8 cellular contexts compared by ENCODE assay signal in the genomic region with DNA sequence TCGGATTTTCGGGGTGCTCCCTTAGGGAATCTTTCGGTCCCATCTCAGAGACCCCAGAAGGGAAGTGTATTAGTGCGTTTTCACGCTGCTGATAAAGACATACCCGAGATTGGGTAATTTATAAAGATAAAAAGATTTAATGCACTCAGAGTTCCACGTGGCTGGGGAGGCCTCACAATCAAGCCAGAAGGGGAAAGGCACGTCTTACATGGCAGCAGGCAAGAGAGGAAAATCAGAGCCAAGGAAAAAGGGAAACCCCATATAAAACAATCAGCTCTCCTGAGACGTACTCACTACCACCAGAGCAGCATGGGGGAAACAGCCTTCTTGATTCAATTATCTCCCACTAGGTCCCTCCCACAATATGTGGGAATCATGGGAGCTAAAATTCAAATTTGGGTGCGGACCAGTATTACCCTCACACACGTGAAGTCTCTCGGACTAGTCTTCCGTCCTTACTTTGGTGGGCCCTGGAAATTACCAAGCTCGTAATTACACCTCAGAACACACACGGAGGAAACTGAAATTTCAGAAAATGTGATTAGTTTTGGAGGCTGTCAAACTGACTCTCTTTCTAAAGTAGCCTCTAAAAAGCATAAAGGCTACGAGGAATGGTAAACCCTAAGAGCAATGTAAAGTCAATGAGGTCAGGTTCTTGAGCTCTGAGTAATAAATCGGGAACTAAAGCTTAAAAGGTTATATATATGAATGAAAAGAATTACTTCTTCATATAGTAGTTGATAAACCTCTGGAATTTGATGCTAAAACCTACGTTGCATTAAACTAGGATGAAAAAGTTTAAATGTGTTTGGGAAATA. TPM values are rescaled to one million over a fixed set of nuclear protein-coding genes. Genes with fewer than 3 reads are reported as not detected.
DNase-seq lines count a peak whose midpoint lies in the region; ATAC-seq and TF ChIP-seq lines count a peak whose summit lies in the region.

No MANE protein-coding gene starts in this region.

- peak overlapping the region; percentile 85 to 98 for H3K4me3 ChIP-seq in tibial artery

- peak overlapping the region; percentile 86 for H3K27ac ChIP-seq in 22Rv1
- peak overlapping the region; percentile 80 to 100 for H3K27ac ChIP-seq in tibial artery

- H3K36me3 ChIP-seq in tibial artery, result no peaks in the 10 kb centered on the region

- POLR2A ChIA-PET in activated B cell treated with CpG ODN at 0.5 μM for 24 hours (lab: Charles Lee), result interaction anchor here (0.6 to 3.9 kb wide), 16 partner anchors 9 to 531 kb away, joined by 3 to 31 read pairs (median 7); partner anchors contain the start of genes AP3S1, ATG12, CCDC112 and PGGT1B

- CTCF ChIA-PET in activated B cell treated with CpG ODN at 0.5 μM for 24 hours (lab: Charles Lee), result interaction anchor here (0.9 to 2.4 kb wide), 3 partner anchors 29 to 236 kb away, joined by 3 to 8 read pairs (median 4); no protein-coding TSS in a partner anchor

- DNase-seq in activated B cell treated with CpG ODN at 0.5 μM for 24 hours, result no peak
- no peak for DNase-seq in immature natural killer cell
- DNase-seq in tibial artery, result no peak
- no peak for DNase-seq in inferior parietal cortex (ENCODE audit: extremely low spot score)
- no peak for DNase-seq in activated CD4-positive, alpha-beta T cell treated with anti-CD3 and anti-CD28 coated beads for 4 hours

- H3K27ac Mint-ChIP-seq in activated B cell treated with CpG ODN at 0.5 μM for 24 hours (peak overlapping the region; percentile 96), immature natural killer cell (peak overlapping the region; percentile 46 to 98 (median 87))

- peaks cover 34% of the 10 kb centered on the region for H3K36me3 Mint-ChIP-seq in activated B cell treated with CpG ODN at 0.5 μM for 24 hours (ENCODE audit: low read depth)
- peaks cover 0 to 4% (median under 1%) of the 10 kb centered on the region in 3 donors for H3K36me3 Mint-ChIP-seq in immature natural killer cell

- TF ChIP-seq CTCF in 22Rv1 (IDR thresholded peaks at IDR 0.05) (no peak), activated B cell treated with CpG ODN at 0.5 μM for 24 hours (IDR thresholded peaks at IDR 0.05) (no peak), tibial artery (IDR thresholded peaks at IDR 0.05) (no peak)

- no peaks in the 10 kb centered on the region for H3K27me3 ChIP-seq in tibial artery

- intact Hi-C loops in activated B cell treated with CpG ODN at 0.5 μM for 24 hours (cut with micrococcal nuclease), result loop anchor here (2.0 to 10.0 kb wide), 5 partner anchors 42 to 1030 kb away; partner anchors contain the start of genes SEMA6A and TRIM36
- intact Hi-C loops in tibial artery (cut with DNase I; ENCODE audit: low total_unique reads), result no loop called here

- H3K27me3 Mint-ChIP-seq in activated B cell treated with CpG ODN at 0.5 μM for 24 hours (no peaks in the 10 kb centered on the region), immature natural killer cell (ENCODE audit: low read depth in 3 of 3) (peaks cover 0 to 9% (median 5%) of the 10 kb centered on the region in 3 donors)

- ATAC-seq in GM21515 (IDR thresholded peaks at IDR 0.05; ENCODE audit: unreplicated experiment) (peak; percentile 0), activated B cell treated with CpG ODN at 0.5 μM for 24 hours (ENCODE audit: low read depth) (no peak), HG02870 (IDR thresholded peaks at IDR 0.05; ENCODE audit: unreplicated experiment) (no peak)

- peaks cover 0 to 4% (median 0%) of the 10 kb centered on the region in 3 donors for H3K9me3 ChIP-seq in tibial artery

- no peaks in the 10 kb centered on the region for H3K9me3 Mint-ChIP-seq in activated B cell treated with CpG ODN at 0.5 μM for 24 hours
- no peaks in the 10 kb centered on the region for H3K9me3 Mint-ChIP-seq in immature natural killer cell

- H3K4me3 Mint-ChIP-seq in activated B cell treated with CpG ODN at 0.5 μM for 24 hours (peak overlapping the region; percentile 98), immature natural killer cell (peak overlapping the region; percentile 88 to 99 (median 97))

- H3K4me1 Mint-ChIP-seq in activated B cell treated with CpG ODN at 0.5 μM for 24 hours, result peaks cover 45% of the 10 kb centered on the region
- H3K4me1 Mint-ChIP-seq in immature natural killer cell, result peaks cover 44% of the 10 kb centered on the region in 2 donors

- peaks cover 0 to 33% (median 4%) of the 10 kb centered on the region in 4 donors for H3K4me1 ChIP-seq in tibial artery

RNA-seq across cellular contexts. Expression of gene FEM1C, which starts 0.7 kb away (rescaled TPM):
- 19.1 and 19.8 TPM in 2 replicates for total RNA-seq in activated B cell treated with CpG ODN at 0.5 μM for 24 hours
- 1 to 10 TPM in 2 of 3 donors, under 1 TPM in 1; 0.73 to 2.0 (median 1.5) TPM for polyA plus RNA-seq in immature natural killer cell

RNA-seq across cellular contexts. Expression of gene TICAM2, which starts 57.0 kb away (rescaled TPM):
- total RNA-seq in activated B cell treated with CpG ODN at 0.5 μM for 24 hours, result 12.4 and 13.3 TPM in 2 replicates
- polyA plus RNA-seq in immature natural killer cell, result under 1 TPM in 1 of 3 donors, not detected in 2; 0.78 TPM
